13 cellular contexts compared by ENCODE assay signal in the genomic region with DNA sequence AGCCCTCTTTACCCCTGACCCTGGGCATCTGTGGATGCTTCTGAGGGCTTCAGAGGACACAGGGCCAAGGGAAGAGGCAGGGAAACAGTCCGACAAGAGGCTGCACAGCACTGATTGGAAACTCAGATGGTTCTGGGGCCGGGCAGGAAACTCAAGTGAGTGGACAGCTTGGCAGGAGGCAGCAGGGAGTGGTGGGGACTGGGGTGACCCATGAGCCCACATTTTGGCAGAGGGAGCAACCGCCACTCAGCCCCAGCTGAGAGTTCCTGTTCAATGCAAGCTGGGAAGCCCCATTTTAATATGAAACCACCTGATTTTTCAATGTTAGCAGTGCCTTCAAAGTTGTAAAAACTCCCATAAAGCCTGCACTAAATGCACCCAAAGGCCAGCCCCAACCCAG. TPM values are rescaled to one million over a fixed set of nuclear protein-coding genes. Genes with fewer than 3 reads are reported as not detected.
DNase-seq lines count a peak whose midpoint lies in the region; ATAC-seq and TF ChIP-seq lines count a peak whose summit lies in the region.
"Had no signal": no experiment of that assay in that cellular context is flagged by ENCODE, and none has a peak within 500 bp of the region (broad histone marks: within the 10 kb centered on the region; RNA-seq: fewer than 3 reads in every experiment).

No MANE protein-coding gene starts in this region.

- in situ Hi-C loops in gastrocnemius medialis (cut with MboI; ENCODE audit: low sequenced_read_pairs in 4 of 4) = no loop called here

- no peaks in the 10 kb centered on the region for H3K9me2 ChIP-seq in hepatocyte (replicated peaks; ENCODE audit: insufficient read depth)

- no peaks in the 10 kb centered on the region for H3K9me3 ChIP-seq in heart left ventricle
- H3K9me3 ChIP-seq in hepatocyte (ENCODE audit: low read depth) = no peaks in the 10 kb centered on the region
- H3K9me3 ChIP-seq in gastrocnemius medialis = no peaks in the 10 kb centered on the region
- no peaks in the 10 kb centered on the region for H3K9me3 ChIP-seq in vagina
- H3K9me3 ChIP-seq: prostate gland had no signal

- H3K27ac ChIP-seq in heart left ventricle = peak overlapping the region in 11 of 12 donors; percentile 41 to 89 (median 79)
- H3K27ac ChIP-seq in hepatocyte = peak overlapping the region; percentile 95
- peak overlapping the region; percentile 73 to 84 (median 82) for H3K27ac ChIP-seq in gastrocnemius medialis
- H3K27ac ChIP-seq in vagina = peak overlapping the region; percentile 91

- DNase-seq in heart left ventricle (no peak), cardiac septum (ENCODE audit: low spot score) (no peak), hepatocyte (ENCODE audit: low spot score) (no peak), gastrocnemius medialis (no peak), vagina (ENCODE audit: extremely low spot score in 2 of 2) (no peak), erythroblast (lab: John Stamatoyannopoulos, UW) (no peak), GF-D8 (lab: John Stamatoyannopoulos, UW) (no peak)
- DNase-seq: activated CD4-positive, alpha-beta T cell treated with anti-CD3 and anti-CD28 coated beads for 4 hours; NCI-H1092; stimulated activated CD4-positive, alpha-beta T cell treated with anti-CD3 and anti-CD28 coated beads, Interleukin-4, amount 100 ng/mL, for 24 hours; stimulated activated naive CD4-positive, alpha-beta T cell had no signal

- H4K20me1 ChIP-seq in hepatocyte (ENCODE audit: insufficient read depth, poor library complexity, severe bottlenecking) = peaks cover 23% of the 10 kb centered on the region

- H3K36me3 ChIP-seq in heart left ventricle (peaks cover 0 to 4% (median under 1%) of the 10 kb centered on the region in 9 donors), hepatocyte (replicated peaks; ENCODE audit: insufficient read depth, low read depth) (no peaks in the 10 kb centered on the region), gastrocnemius medialis (no peaks in the 10 kb centered on the region), vagina (no peaks in the 10 kb centered on the region)
- H3K36me3 ChIP-seq: prostate gland had no signal

- 55 to 70% (median 62%) methylated on average over 3 of the region's 3 CpGs for WGBS in heart left ventricle, 4 donors
- WGBS in hepatocyte (ENCODE audit: low lambda C conversion rate, missing lambda C conversion rate) = 91% methylated on average over 3 of the region's 3 CpGs

- H2AFZ ChIP-seq in hepatocyte = no peak overlapping the region

- H3K27me3 ChIP-seq in heart left ventricle = no peaks in the 10 kb centered on the region
- H3K27me3 ChIP-seq in hepatocyte = no peaks in the 10 kb centered on the region
- H3K27me3 ChIP-seq in gastrocnemius medialis = no peaks in the 10 kb centered on the region
- no peaks in the 10 kb centered on the region for H3K27me3 ChIP-seq in vagina

- intact Hi-C loops in heart left ventricle (cut with DNase I) = loop anchor here in 1 of 10 donors (2.0 kb wide), 1 partner anchor 19 kb away; no protein-coding TSS in a partner anchor
- intact Hi-C loops in cardiac septum (cut with DNase I) = no loop called here
- intact Hi-C loops in gastrocnemius medialis (cut with DNase I; ENCODE audit: low total_unique reads) = loop anchor here (2.0 kb wide), 1 partner anchor 19 kb away; the partner anchor contains the start of gene PAM16
- intact Hi-C loops in vagina (cut with DNase I) = no loop called here

- no peak for ATAC-seq in heart left ventricle
- ATAC-seq in gastrocnemius medialis = no peak
- no peak for ATAC-seq in HG03159 (IDR thresholded peaks at IDR 0.05; ENCODE audit: unreplicated experiment)

- TF ChIP-seq POLR2A in heart left ventricle (IDR thresholded peaks at IDR 0.05) (no peak), gastrocnemius medialis (IDR thresholded peaks at IDR 0.05) (no peak), vagina (IDR thresholded peaks at IDR 0.05) (no peak), erythroblast (IDR thresholded peaks at IDR 0.05; ENCODE audit: low read length) (no peak)

- no peak for TF ChIP-seq CTCF in heart left ventricle (IDR thresholded peaks at IDR 0.05)
- TF ChIP-seq CTCF in hepatocyte (IDR thresholded peaks at IDR 0.05; ENCODE audit: poor library complexity) = no peak
- TF ChIP-seq CTCF in gastrocnemius medialis (IDR thresholded peaks at IDR 0.05 in 4 of 5, conservative IDR thresholded peaks at IDR 0.05 in 1 of 5) = no peak
- no peak for TF ChIP-seq CTCF in vagina (IDR thresholded peaks at IDR 0.05)

- no peak overlapping the region for H3K4me2 ChIP-seq in hepatocyte

- H3K79me2 ChIP-seq in hepatocyte = peaks cover 29% of the 10 kb centered on the region

- no peak overlapping the region for H3K4me3 ChIP-seq in heart left ventricle
- no peak overlapping the region for H3K4me3 ChIP-seq in hepatocyte
- no peak overlapping the region for H3K4me3 ChIP-seq in gastrocnemius medialis
- no peak overlapping the region for H3K4me3 ChIP-seq in vagina
- H3K4me3 ChIP-seq: prostate gland had no signal

- peaks cover 0 to 65% (median 42%) of the 10 kb centered on the region in 12 donors for H3K4me1 ChIP-seq in heart left ventricle
- peaks cover 34% of the 10 kb centered on the region for H3K4me1 ChIP-seq in hepatocyte (ENCODE audit: insufficient read depth)
- peaks cover 16 to 17% of the 10 kb centered on the region in 2 donors for H3K4me1 ChIP-seq in gastrocnemius medialis
- H3K4me1 ChIP-seq in vagina = peaks cover 59% of the 10 kb centered on the region

RNA-seq across cellular contexts. Expression of gene VASN, which starts 1.5 kb away (rescaled TPM):
- 10 to 100 TPM in 3 of 9 donors, 1 to 10 TPM in 6; 3.8 to 20.0 (median 6.2) TPM for total RNA-seq in heart left ventricle
- 10 to 100 TPM in 1 of 2 donors, 1 to 10 TPM in 1; 6.1 to 14.9 TPM for polyA plus RNA-seq in heart left ventricle
- total RNA-seq in cardiac septum = 6.3 TPM
- total RNA-seq in hepatocyte = 10.0 and 12.1 TPM in 2 replicates
- 55.9 and 64.2 TPM in 2 replicates for polyA plus RNA-seq in hepatocyte
- total RNA-seq in gastrocnemius medialis = 10 to 100 TPM in 1 of 4 donors, 1 to 10 TPM in 3; 2.4 to 12.8 (median 3.7) TPM
- 37.6 TPM for total RNA-seq in vagina

RNA-seq across cellular contexts. Expression of gene PAM16, which starts 19.0 kb away (rescaled TPM):
- total RNA-seq in heart left ventricle (10 to 100 TPM; 32.7 to 96.9 (median 60.9) TPM), cardiac septum (43.3 TPM), hepatocyte (33.0 and 35.0 TPM in 2 replicates), gastrocnemius medialis (100 to 1,000 TPM; 112 to 174 (median 132) TPM), vagina (76.1 TPM)
- polyA plus RNA-seq in heart left ventricle (100 to 1,000 TPM; 109 to 210 TPM), hepatocyte (57.7 and 70.4 TPM in 2 replicates)

RNA-seq across cellular contexts. Expression of gene CORO7, which starts 46.2 kb away (rescaled TPM):
- 10 to 100 TPM in 5 of 9 donors, 1 to 10 TPM in 4; 7.2 to 39.7 (median 10.1) TPM for total RNA-seq in heart left ventricle
- polyA plus RNA-seq in heart left ventricle = 10 to 100 TPM in 1 of 2 donors, 1 to 10 TPM in 1; 9.7 to 12.8 TPM
- total RNA-seq in cardiac septum = 11.9 TPM
- total RNA-seq in hepatocyte = 13.9 and 18.2 TPM in 2 replicates
- 33.3 and 34.4 TPM in 2 replicates for polyA plus RNA-seq in hepatocyte
- 10 to 100 TPM in 1 of 4 donors, 1 to 10 TPM in 3; 5.7 to 15.3 (median 7.2) TPM for total RNA-seq in gastrocnemius medialis
- 30.9 TPM for total RNA-seq in vagina

RNA-seq across cellular contexts. Expression of gene GLIS2, which starts 54.3 kb away (rescaled TPM):
- total RNA-seq in heart left ventricle = 10 to 100 TPM in 7 of 9 donors, 1 to 10 TPM in 2; 7.6 to 23.4 (median 12.7) TPM
- polyA plus RNA-seq in heart left ventricle = 10 to 100 TPM in 1 of 2 donors, 1 to 10 TPM in 1; 7.7 to 14.2 TPM
- total RNA-seq in cardiac septum = 31.4 TPM
- total RNA-seq in hepatocyte = 3.6 TPM in 2 replicates
- polyA plus RNA-seq in hepatocyte = 11.3 and 12.2 TPM in 2 replicates
- under 1 TPM in 3 of 4 donors, not detected in 1; 0.81 to 0.95 (median 0.95) TPM for total RNA-seq in gastrocnemius medialis
- total RNA-seq in vagina = 6.9 TPM

RNA-seq across cellular contexts. Expression of gene DNAJA3, which starts 55.5 kb away (rescaled TPM):
- total RNA-seq in heart left ventricle = 10 to 100 TPM; 47.5 to 88.4 (median 59.7) TPM
- 10 to 100 TPM; 47.4 to 81.8 TPM for polyA plus RNA-seq in heart left ventricle
- 50.7 TPM for total RNA-seq in cardiac septum
- total RNA-seq in hepatocyte = 55.3 and 59.2 TPM in 2 replicates
- polyA plus RNA-seq in hepatocyte = 51.2 and 58.8 TPM in 2 replicates
- total RNA-seq in gastrocnemius medialis = 100 to 1,000 TPM in 2 of 4 donors, 10 to 100 TPM in 2; 94.8 to 114 (median 103) TPM
- total RNA-seq in vagina = 33.6 TPM
